18 cellular contexts compared by ENCODE assay signal in the genomic region with DNA sequence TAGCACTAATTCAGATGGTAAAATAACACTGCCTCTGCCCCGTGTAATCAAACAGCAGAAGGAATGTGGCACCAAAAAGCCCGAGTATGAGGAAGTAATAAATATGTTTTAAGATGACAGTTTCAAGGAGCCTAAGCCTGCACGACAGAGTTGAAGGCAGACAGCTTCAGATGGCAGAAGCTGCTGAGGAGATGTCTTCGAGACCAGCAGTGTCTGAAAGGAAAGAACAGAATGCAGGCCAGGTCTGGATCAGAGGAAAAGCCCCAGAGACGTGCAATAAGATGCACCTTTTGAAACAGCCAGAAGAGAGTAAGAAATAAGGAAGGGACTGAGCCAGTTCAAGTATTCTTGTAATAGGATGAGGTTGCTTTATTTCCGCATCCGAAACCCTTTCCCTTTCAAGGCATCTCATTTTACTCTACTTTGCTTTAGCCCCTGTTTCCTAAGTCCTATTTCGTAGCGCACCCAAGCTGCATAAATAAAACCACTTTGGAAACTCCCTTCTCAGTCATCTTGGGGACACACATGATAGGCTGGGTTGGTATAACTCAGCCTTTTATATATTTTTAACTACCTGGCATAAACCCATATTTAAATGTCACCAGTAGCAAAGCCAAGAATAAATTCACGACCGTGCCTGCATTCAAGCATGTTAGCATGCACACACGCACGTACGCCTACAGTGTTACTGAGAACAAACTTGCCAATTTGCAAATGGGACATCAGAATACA.
A peak's percentile ranks its signal among the peaks of the same experiment; 100 is the strongest.
DNase-seq lines count a peak whose midpoint lies in the region; ATAC-seq and TF ChIP-seq lines count a peak whose summit lies in the region.
"Had no signal": no experiment of that assay in that cellular context is flagged by ENCODE, and none has a peak within 500 bp of the region (broad histone marks: within the 10 kb centered on the region; RNA-seq: fewer than 3 reads in every experiment).

No MANE protein-coding gene starts in this region.

- H2AFZ ChIP-seq in OCI-LY3 (ENCODE audit: low read depth, low read length) = peak overlapping the region; percentile 65

- no peak for TF ChIP-seq CTCF in OCI-LY3 (IDR thresholded peaks at IDR 0.05; ENCODE audit: low read depth, low read length)

- H3K9me3 ChIP-seq in OCI-LY3 (ENCODE audit: insufficient read depth, low read length) = no peaks in the 10 kb centered on the region
- H3K9me3 ChIP-seq: colonic mucosa, HAP-1, MG63, testis had no signal

- peaks cover 41% of the 10 kb centered on the region for H3K4me1 ChIP-seq in OCI-LY3 (ENCODE audit: low read length)
- H3K4me1 ChIP-seq: colonic mucosa, testis had no signal

- DNase-seq in kidney tubule cell (ENCODE audit: low spot score) = peak; percentile 15
- DNase-seq in activated naive CD4-positive, alpha-beta T cell (lab: John Stamatoyannopoulos, UW) = no peak
- no peak for DNase-seq in C1 segment of cervical spinal cord (lab: John Stamatoyannopoulos, UW)
- DNase-seq in pons (ENCODE audit: low spot score) = no peak
- DNase-seq: activated B cell treated with CpG ODN at 0.5 μM for 24 hours; activated T-cell treated with anti-CD3 and anti-CD28 coated beads, Interleukin-2, amount 50 U/mL, for 72 hours; colonic mucosa; COR-L47; mesendoderm; MG63; naive thymus-derived CD8-positive, alpha-beta T cell; NCI-H187; testis had no signal

- peak overlapping the region; percentile 24; the same call in 1 of the 2 replicates for H3K9ac ChIP-seq in OCI-LY3 (ENCODE audit: low read length)

- no peaks in the 10 kb centered on the region for H3K79me2 ChIP-seq in OCI-LY3 (ENCODE audit: low read length)

- H3K4me3 ChIP-seq in OCI-LY3 (ENCODE audit: low read length) = peak overlapping the region; percentile 65
- H3K4me3 ChIP-seq: colonic mucosa, HAP-1, MG63, testis had no signal

- ATAC-seq in GM18867 (IDR thresholded peaks at IDR 0.05; ENCODE audit: unreplicated experiment) (peak; percentile 69), HG02798 (IDR thresholded peaks at IDR 0.05; ENCODE audit: poor library complexity, unreplicated experiment) (peak; percentile 67), HG03439 (IDR thresholded peaks at IDR 0.05; ENCODE audit: unreplicated experiment) (no peak)
- ATAC-seq: activated T-cell treated with anti-CD3 and anti-CD28 coated beads, Interleukin-2, amount 50 U/mL, for 72 hours; naive thymus-derived CD8-positive, alpha-beta T cell had no signal

- 0 out of 2 replicates have a peak, but pooled peaks cover 6% of the 10 kb centered on the region for H3K27me3 ChIP-seq in OCI-LY3 (ENCODE audit: low read depth, low read length)
- H3K27me3 ChIP-seq: colonic mucosa, MG63, testis had no signal

- no peaks in the 10 kb centered on the region for H4K20me1 ChIP-seq in OCI-LY3 (ENCODE audit: insufficient read depth, low read length)

- H3K36me3 ChIP-seq in OCI-LY3 (replicated peaks; ENCODE audit: low read depth, low read length) = no peaks in the 10 kb centered on the region
- H3K36me3 ChIP-seq: colonic mucosa, HAP-1, MG63 had no signal

- H3K27ac ChIP-seq in OCI-LY3 (ENCODE audit: low read length) = peak overlapping the region; percentile 66
- H3K27ac ChIP-seq: colonic mucosa, testis had no signal

- peak overlapping the region; percentile 77 for H3K4me2 ChIP-seq in OCI-LY3 (ENCODE audit: low read length)
